ENCODE assay signal across 14 cellular contexts in the genomic region with DNA sequence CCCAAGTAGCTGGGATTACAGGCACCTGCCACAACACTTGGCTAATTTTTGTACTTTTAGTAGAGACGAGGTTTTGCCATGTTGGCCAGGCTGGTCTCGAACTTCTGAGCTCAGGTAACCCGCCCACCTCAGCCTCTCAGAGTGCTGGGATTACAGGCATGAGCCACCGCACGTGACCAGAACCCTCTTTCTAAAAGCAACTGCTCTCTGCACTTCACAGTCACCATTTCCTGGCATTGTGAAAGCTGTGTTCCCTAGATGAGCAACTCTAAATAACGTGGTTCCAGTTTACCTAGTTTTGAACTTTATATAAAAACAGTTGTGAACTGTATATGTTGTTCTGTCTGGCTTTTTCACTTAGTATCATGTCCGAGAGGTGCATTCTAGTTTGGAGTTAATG.
DNase-seq lines count a peak whose midpoint lies in the region; ATAC-seq, FAIRE-seq and TF ChIP-seq lines count a peak whose summit lies in the region.
"Had no signal": no experiment of that assay in that cellular context is flagged by ENCODE, and none has a peak within 500 bp of the region (broad histone marks: within the 10 kb centered on the region; RNA-seq: fewer than 3 reads in every experiment).

No MANE protein-coding gene starts in this region.

- H3K27ac ChIP-seq in A549: no peak overlapping the region
- 0 out of 2 replicates have a peak overlapping the region, but pooled peaks have one; percentile 14 for H3K27ac ChIP-seq in GM23338 (ENCODE audit: low read depth)
- H3K27ac ChIP-seq: SK-N-MC had no signal

- peaks cover 10% of the 10 kb centered on the region; the same call in 1 of the 2 replicates for H4K20me1 ChIP-seq in GM23338 (replicated peaks; ENCODE audit: insufficient read depth)

- H3K4me3 Mint-ChIP-seq in GM23338 (no peak overlapping the region), glutamatergic neuron (ENCODE audit: unreplicated experiment) (no peak overlapping the region)
- no peak overlapping the region for H3K4me3 Mint-ChIP-seq in activated CD8-positive, alpha-beta T cell treated with anti-CD3 and anti-CD28 coated beads for 36 hours
- H3K4me3 Mint-ChIP-seq: effector memory CD8-positive, alpha-beta T cell had no signal

- CTCF ChIA-PET in A549 (lab: Yijun Ruan, JAX) (interaction anchor here (1.0 to 3.9 kb wide), 6 partner anchors 9 to 184 kb away, joined by 4 to 28 read pairs (median 6); a partner anchor contains a TSS), HEK293T (lab: Yijun Ruan, JAX) (no interaction called here)
- CTCF ChIA-PET in activated CD8-positive, alpha-beta T cell treated with anti-CD3 and anti-CD28 coated beads for 36 hours (lab: Charles Lee): interaction anchor here (1.1 to 1.9 kb wide), 2 partner anchors 75 to 153 kb away, joined by 3 to 4 read pairs; a partner anchor contains a TSS

- intact Hi-C loops in activated CD8-positive, alpha-beta T cell treated with anti-CD3 and anti-CD28 coated beads for 36 hours (cut with micrococcal nuclease): no loop called here

- H3K9me2 ChIP-seq in GM23338 (ENCODE audit: insufficient read depth): no peaks in the 10 kb centered on the region

- H3K27me3 Mint-ChIP-seq in GM23338 (ENCODE audit: insufficient read depth, low read depth, poor library complexity) (peaks cover 10% of the 10 kb centered on the region), glutamatergic neuron (ENCODE audit: unreplicated experiment) (peaks cover 22% of the 10 kb centered on the region)
- H3K27me3 Mint-ChIP-seq in activated CD8-positive, alpha-beta T cell treated with anti-CD3 and anti-CD28 coated beads for 36 hours: no peaks in the 10 kb centered on the region
- H3K27me3 Mint-ChIP-seq: effector memory CD8-positive, alpha-beta T cell had no signal

- H3K9me3 Mint-ChIP-seq in GM23338: no peaks in the 10 kb centered on the region; the same call in 2 of the 3 replicates
- H3K9me3 Mint-ChIP-seq in activated CD8-positive, alpha-beta T cell treated with anti-CD3 and anti-CD28 coated beads for 36 hours: no peaks in the 10 kb centered on the region
- H3K9me3 Mint-ChIP-seq in glutamatergic neuron (ENCODE audit: unreplicated experiment): peaks cover 26% of the 10 kb centered on the region
- H3K9me3 Mint-ChIP-seq: effector memory CD8-positive, alpha-beta T cell had no signal

- no peaks in the 10 kb centered on the region for H3K36me3 ChIP-seq in GM23338 (ENCODE audit: insufficient read depth)

- peaks cover 39% of the 10 kb centered on the region for H3K4me1 Mint-ChIP-seq in GM23338
- H3K4me1 Mint-ChIP-seq in activated CD8-positive, alpha-beta T cell treated with anti-CD3 and anti-CD28 coated beads for 36 hours (ENCODE audit: low read depth): peaks cover 16% of the 10 kb centered on the region
- peaks cover 48% of the 10 kb centered on the region for H3K4me1 Mint-ChIP-seq in glutamatergic neuron (ENCODE audit: low read depth, unreplicated experiment)

- no peak overlapping the region for H2AFZ ChIP-seq in GM23338

- no peaks in the 10 kb centered on the region for H3K9me3 ChIP-seq in A549

- no peak overlapping the region for H3K4me2 ChIP-seq in A549
- no peak overlapping the region for H3K4me2 ChIP-seq in GM23338

- WGBS in A549 (ENCODE audit: missing lambda C conversion rate): 85% methylated on average over 7 of the region's 7 CpGs

- H3K4me1 ChIP-seq in A549 (peaks cover 31% of the 10 kb centered on the region), GM23338 (ENCODE audit: insufficient read depth) (peaks cover 27% of the 10 kb centered on the region)

- ATAC-seq in A549 (no peak), GM23338 (no peak), HG03571 (IDR thresholded peaks at IDR 0.05; ENCODE audit: unreplicated experiment) (no peak)
- ATAC-seq in activated CD8-positive, alpha-beta T cell treated with anti-CD3 and anti-CD28 coated beads for 36 hours: peak; percentile 76
- ATAC-seq: effector memory CD8-positive, alpha-beta T cell had no signal

- TF ChIP-seq RAD21 in A549 (conservative IDR thresholded peaks at IDR 0.05 in 1 of 2, IDR thresholded peaks at IDR 0.05 in 1 of 2): no peak

- FAIRE-seq in A549 (lab: Jason Lieb, UNC): peak; percentile 87
- FAIRE-seq: H1 had no signal

- POLR2A ChIA-PET in A549 (lab: Yijun Ruan, JAX) (no interaction called here), HEK293T (lab: Yijun Ruan, JAX) (no interaction called here)
- POLR2A ChIA-PET in activated CD8-positive, alpha-beta T cell treated with anti-CD3 and anti-CD28 coated beads for 36 hours (lab: Charles Lee): interaction anchor here (1.0 to 2.6 kb wide), 2 partner anchors 11 to 140 kb away, joined by 3 to 11 read pairs; no protein-coding TSS in a partner anchor

- TF ChIP-seq EP300 in A549 (IDR thresholded peaks at IDR 0.05): no peak

- no peak for TF ChIP-seq CTCF in A549 (IDR thresholded peaks at IDR 0.05)
- no peak for TF ChIP-seq CTCF in GM23338 (conservative IDR thresholded peaks at IDR 0.05; ENCODE audit: low read depth in 2 of 2)
- TF ChIP-seq CTCF in activated CD8-positive, alpha-beta T cell treated with anti-CD3 and anti-CD28 coated beads for 36 hours (IDR thresholded peaks at IDR 0.05): no peak
- no peak for TF ChIP-seq CTCF in glutamatergic neuron (IDR thresholded peaks at IDR 0.05; ENCODE audit: partially characterized antibody, unreplicated experiment)

- peaks cover 26% of the 10 kb centered on the region for H3K79me2 ChIP-seq in GM23338 (replicated peaks; ENCODE audit: insufficient read depth)

- no peaks in the 10 kb centered on the region for H3K27me3 ChIP-seq in GM23338 (ENCODE audit: insufficient read depth)

- DNase-seq in A549 (ENCODE audit: low read depth in 1 of 2, low spot score in 1 of 2): no peak
- no peak for DNase-seq in GM23338 (ENCODE audit: low spot score)
- DNase-seq in activated CD8-positive, alpha-beta T cell treated with anti-CD3 and anti-CD28 coated beads for 36 hours: peak; percentile 72
- DNase-seq in glutamatergic neuron: no peak
- no peak for DNase-seq in NCI-H526 treated with DMSO at 0.1 percent for 48 hours (lab: John Stamatoyannopoulos, UW)
- no peak for DNase-seq in HEK293T (ENCODE audit: extremely low spot score)
- no peak for DNase-seq in DMS53 (lab: John Stamatoyannopoulos, UW)
- DNase-seq: activated effector memory CD4-positive, alpha-beta T cell treated with anti-CD3 and anti-CD28 coated beads, Interleukin-2, amount 50 U/mL, for 16 hours; effector memory CD8-positive, alpha-beta T cell; islet precursor cell; NCI-H1092 had no signal

- H3F3A ChIP-seq in GM23338 (replicated peaks; ENCODE audit: low read depth): 0 out of 2 replicates have a peak, but pooled peaks cover 12% of the 10 kb centered on the region

- TF ChIP-seq POLR2A in A549 (IDR thresholded peaks at IDR 0.05; ENCODE audit: low read length): no peak

- H3K27ac Mint-ChIP-seq in GM23338 (no peak overlapping the region), glutamatergic neuron (ENCODE audit: unreplicated experiment) (peak overlapping the region; percentile 43)
- peak overlapping the region; percentile 81 for H3K27ac Mint-ChIP-seq in activated CD8-positive, alpha-beta T cell treated with anti-CD3 and anti-CD28 coated beads for 36 hours
- H3K27ac Mint-ChIP-seq: effector memory CD8-positive, alpha-beta T cell had no signal

- H3K36me3 Mint-ChIP-seq in GM23338 (ENCODE audit: low read depth) (peaks cover 2% of the 10 kb centered on the region; the same call in 1 of the 3 replicates), glutamatergic neuron (ENCODE audit: unreplicated experiment) (no peaks in the 10 kb centered on the region)
- no peaks in the 10 kb centered on the region for H3K36me3 Mint-ChIP-seq in activated CD8-positive, alpha-beta T cell treated with anti-CD3 and anti-CD28 coated beads for 36 hours (ENCODE audit: low read depth)

- H3K4me3 ChIP-seq in A549 (no peak overlapping the region), GM23338 (no peak overlapping the region)
- H3K4me3 ChIP-seq: SK-N-MC had no signal

TF ChIP-seq in A549, 52 proteins besides CTCF, POLR2A, EP300 and RAD21:
- no peak for TF ChIP-seq SMC3 (IDR thresholded peaks at IDR 0.05)
- no peak for TF ChIP-seq SREBF2 (IDR thresholded peaks at IDR 0.05)
- no peak for TF ChIP-seq NPAS2 (CRISPR knock-in tag; IDR thresholded peaks at IDR 0.05; ENCODE audit: borderline replicate concordance)
- TF ChIP-seq RFX5 (IDR thresholded peaks at IDR 0.05): no peak
- no peak for TF ChIP-seq CEBPB (IDR thresholded peaks at IDR 0.05)
- TF ChIP-seq FOSL2 (IDR thresholded peaks at IDR 0.05): no peak
- no peak for TF ChIP-seq FOSL2 (CRISPR knock-in tag; IDR thresholded peaks at IDR 0.05)
- TF ChIP-seq HOXB5 (CRISPR knock-in tag; IDR thresholded peaks at IDR 0.05): no peak

TF ChIP-seq in GM23338, 12 proteins besides CTCF, POLR2A, EP300 and RAD21 (continues in another document):
- TF ChIP-seq EZH2 (IDR thresholded peaks at IDR 0.05; ENCODE audit: low read depth, unreplicated experiment) (no peak), POLR2AphosphoS5 (IDR thresholded peaks at IDR 0.05; ENCODE audit: low read depth) (no peak)
- TF ChIP-seq, protein P1, sequence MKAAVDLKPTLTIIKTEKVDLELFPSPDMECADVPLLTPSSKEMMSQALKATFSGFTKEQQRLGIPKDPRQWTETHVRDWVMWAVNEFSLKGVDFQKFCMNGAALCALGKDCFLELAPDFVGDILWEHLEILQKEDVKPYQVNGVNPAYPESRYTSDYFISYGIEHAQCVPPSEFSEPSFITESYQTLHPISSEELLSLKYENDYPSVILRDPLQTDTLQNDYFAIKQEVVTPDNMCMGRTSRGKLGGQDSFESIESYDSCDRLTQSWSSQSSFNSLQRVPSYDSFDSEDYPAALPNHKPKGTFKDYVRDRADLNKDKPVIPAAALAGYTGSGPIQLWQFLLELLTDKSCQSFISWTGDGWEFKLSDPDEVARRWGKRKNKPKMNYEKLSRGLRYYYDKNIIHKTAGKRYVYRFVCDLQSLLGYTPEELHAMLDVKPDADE (IDR thresholded peaks at IDR 0.05): no peak

TF ChIP-seq in HEK293T, 16 proteins besides CTCF, POLR2A, EP300 and RAD21:
- TF ChIP-seq HDGF (IDR thresholded peaks at IDR 0.05; ENCODE audit: borderline replicate concordance) (no peak), CTBP1 (IDR thresholded peaks at IDR 0.05; ENCODE audit: borderline replicate concordance) (no peak), L3MBTL2 (conservative IDR thresholded peaks at IDR 0.05) (no peak)
